Comparison of ENCODE assay signal across 9 cellular contexts in the genomic region with DNA sequence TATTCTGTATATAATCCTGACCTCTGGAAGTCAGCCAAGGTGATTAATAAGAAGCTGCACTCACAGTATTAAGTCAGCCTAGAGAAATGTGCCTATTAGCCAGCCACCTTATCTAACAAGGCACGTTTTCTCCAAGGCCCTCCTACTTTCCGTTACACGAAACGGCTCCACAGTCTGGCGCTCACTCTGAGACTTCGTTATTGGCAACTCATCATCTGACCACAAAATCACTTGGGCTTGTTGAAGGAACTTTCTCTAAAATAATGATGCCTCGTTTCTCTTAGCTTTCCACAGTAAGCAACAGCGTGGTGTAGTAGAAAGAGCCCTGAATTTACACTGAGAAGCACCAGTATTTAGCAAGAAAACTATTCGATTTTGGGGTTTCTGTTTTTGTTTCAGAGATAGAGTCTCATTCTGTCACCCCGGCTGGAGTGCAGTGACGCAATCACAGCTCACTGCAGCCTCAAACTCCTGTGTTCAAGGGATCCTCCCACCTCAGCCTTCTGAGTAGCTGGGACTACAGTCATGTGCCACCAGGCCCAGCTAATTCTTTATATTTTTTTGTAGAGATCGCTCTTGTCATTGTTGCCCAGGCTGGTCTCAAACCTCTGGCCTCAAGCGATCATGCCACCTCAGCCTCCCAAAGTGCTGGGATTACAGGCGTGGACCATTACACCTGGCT. TPM values are rescaled to one million over a fixed set of nuclear protein-coding genes. Genes with fewer than 3 reads are reported as not detected.
DNase-seq lines count a peak whose midpoint lies in the region; ATAC-seq and TF ChIP-seq lines count a peak whose summit lies in the region.
"Had no signal": no experiment of that assay in that cellular context is flagged by ENCODE, and none has a peak within 500 bp of the region (broad histone marks: within the 10 kb centered on the region; RNA-seq: fewer than 3 reads in every experiment).

No MANE protein-coding gene starts in this region.

- no peak for TF ChIP-seq CTCF in smooth muscle cell (IDR thresholded peaks at IDR 0.05; ENCODE audit: borderline replicate concordance, insufficient read depth, poor library complexity, severe bottlenecking)

- WGBS in smooth muscle cell (ENCODE audit: low lambda C conversion rate), result 66% methylated on average over 14 of the region's 14 CpGs

- no peaks in the 10 kb centered on the region for H3K9me3 ChIP-seq in smooth muscle cell (replicated peaks; ENCODE audit: low read depth)

- H3K4me3 ChIP-seq in smooth muscle cell, result no peak overlapping the region

- peak; percentile 92 for DNase-seq in SIG-M5 treated with dmso at 0.1 percent for 504 hours (lab: John Stamatoyannopoulos, UW; ENCODE audit: unreplicated experiment)
- DNase-seq in central memory CD4-positive, alpha-beta T cell, result peak; percentile 27
- no peak for DNase-seq in smooth muscle cell (lab: John Stamatoyannopoulos, UW; ENCODE audit: unreplicated experiment)
- DNase-seq in kidney glomerular epithelial cell (lab: John Stamatoyannopoulos, UW), result no peak
- DNase-seq in NCI-H446 treated with DMSO at 0.1 percent for 48 hours (lab: John Stamatoyannopoulos, UW), result no peak
- DNase-seq in NCI-H1694 (lab: John Stamatoyannopoulos, UW), result no peak
- no peak for DNase-seq in NK-92 treated with Interleukin-12 subunit alpha and Interleukin-12 subunit beta, amount 100 ng/mL, for 24 hours (lab: John Stamatoyannopoulos, UW)

- H3F3A ChIP-seq in smooth muscle cell (ENCODE audit: low read depth), result no peaks in the 10 kb centered on the region

- peak overlapping the region; percentile 8 for H3K4me2 ChIP-seq in smooth muscle cell

- no peaks in the 10 kb centered on the region for H4K20me1 ChIP-seq in smooth muscle cell (ENCODE audit: low read depth)

- no peaks in the 10 kb centered on the region for H3K27me3 ChIP-seq in smooth muscle cell (ENCODE audit: low read depth)

- peak; percentile 49 for ATAC-seq in GM21717 (IDR thresholded peaks at IDR 0.05; ENCODE audit: unreplicated experiment)

- no peak overlapping the region for H2AFZ ChIP-seq in smooth muscle cell (ENCODE audit: low read depth)

- H3K36me3 ChIP-seq in smooth muscle cell (ENCODE audit: low read depth), result no peaks in the 10 kb centered on the region

- H3K4me1 ChIP-seq in smooth muscle cell (ENCODE audit: low read depth), result no peaks in the 10 kb centered on the region

- H3K79me2 ChIP-seq in smooth muscle cell (ENCODE audit: low read depth), result no peaks in the 10 kb centered on the region

- H3K27ac ChIP-seq in smooth muscle cell (ENCODE audit: low read depth), result peak overlapping the region; percentile 62

- no peak overlapping the region for H3K9ac ChIP-seq in smooth muscle cell (ENCODE audit: low read depth)

RNA-seq across cellular contexts. Expression of gene SLC14A1, which starts 53.6 kb away (rescaled TPM):
- total RNA-seq in smooth muscle cell, result 24.7 and 37.9 TPM in 2 replicates
- 13.6 and 20.0 TPM in 2 replicates for polyA plus RNA-seq in smooth muscle cell
- polyA plus RNA-seq: neural cell had no signal

RNA-seq across cellular contexts. Expression of gene SLC14A2, which starts 55.1 kb away (rescaled TPM):
- total RNA-seq in smooth muscle cell, result 0.22 TPM in 2 replicates
- not detected in 2 replicates for polyA plus RNA-seq in smooth muscle cell
- polyA plus RNA-seq: neural cell had no signal

Comparison
In these comparisons a context has a peak if more than half of its experiments do, and no peak if none do; other contexts are left out.
1. DNase-seq: peak in SIG-M5 treated with dmso at 0.1 percent for 504 hours (single experiment) and central memory CD4-positive, alpha-beta T cell (single experiment); none in smooth muscle cell (single experiment), kidney glomerular epithelial cell (single experiment), NCI-H446 treated with DMSO at 0.1 percent for 48 hours (single experiment), NCI-H1694 (single experiment) and NK-92 treated with Interleukin-12 subunit alpha and Interleukin-12 subunit beta, amount 100 ng/mL, for 24 hours (single experiment).